In the genomic region with DNA sequence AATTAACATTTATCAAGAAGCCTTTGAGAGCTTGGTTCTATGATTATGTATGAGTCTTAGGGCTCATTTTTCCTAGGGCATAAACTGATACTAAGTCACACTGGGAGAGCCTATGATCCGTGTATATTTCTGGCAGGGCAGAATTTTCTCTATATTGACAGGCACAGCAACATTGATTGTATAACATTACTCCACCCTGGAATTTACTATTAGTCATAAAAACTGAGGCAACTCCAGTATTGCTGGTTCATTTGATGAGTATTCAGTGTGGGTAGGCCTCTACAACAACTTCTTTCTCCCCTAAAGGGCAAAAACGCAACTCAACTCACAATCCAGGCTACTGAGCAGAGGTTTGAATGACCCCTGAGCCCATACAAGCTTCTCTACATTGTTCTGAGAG, we compare ENCODE assay signal across 1 cellular context.
TF ChIP-seq lines count a peak whose summit lies in the region.

No MANE protein-coding gene starts in this region.

TF ChIP-seq in IMR-90, 13 proteins besides CTCF, POLR2A, EP300 and RAD21 (continued from another document):
- TF ChIP-seq CHD1 (IDR thresholded peaks at IDR 0.05; ENCODE audit: low read depth, low read length) (no peak), MAFK (IDR thresholded peaks at IDR 0.05; ENCODE audit: low read depth, low read length) (no peak), MXI1 (IDR thresholded peaks at IDR 0.05; ENCODE audit: borderline replicate concordance, low read depth, low read length) (no peak), SMC3 (IDR thresholded peaks at IDR 0.05; ENCODE audit: low read depth, low read length) (no peak), RFX5 (IDR thresholded peaks at IDR 0.05; ENCODE audit: low read depth, low read length) (no peak), CEBPB (IDR thresholded peaks at IDR 0.05; ENCODE audit: low read depth, low read length) (no peak), RCOR1 (IDR thresholded peaks at IDR 0.05; ENCODE audit: insufficient replicate concordance, low read length) (no peak), BHLHE40 (IDR thresholded peaks at IDR 0.05; ENCODE audit: low read depth, low read length) (no peak), MAZ (IDR thresholded peaks at IDR 0.05; ENCODE audit: borderline replicate concordance, low read depth, low read length) (no peak)
- TF ChIP-seq, protein P1, sequence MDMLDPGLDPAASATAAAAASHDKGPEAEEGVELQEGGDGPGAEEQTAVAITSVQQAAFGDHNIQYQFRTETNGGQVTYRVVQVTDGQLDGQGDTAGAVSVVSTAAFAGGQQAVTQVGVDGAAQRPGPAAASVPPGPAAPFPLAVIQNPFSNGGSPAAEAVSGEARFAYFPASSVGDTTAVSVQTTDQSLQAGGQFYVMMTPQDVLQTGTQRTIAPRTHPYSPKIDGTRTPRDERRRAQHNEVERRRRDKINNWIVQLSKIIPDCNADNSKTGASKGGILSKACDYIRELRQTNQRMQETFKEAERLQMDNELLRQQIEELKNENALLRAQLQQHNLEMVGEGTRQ (IDR thresholded peaks at IDR 0.05; ENCODE audit: low read depth, low read length), result no peak
